8 cellular contexts compared by ENCODE assay signal in genomic region chr20:13546497-13547131, GRCh38.
DNase-seq lines count a peak whose midpoint lies in the region; TF ChIP-seq lines count a peak whose summit lies in the region.

No MANE protein-coding gene starts in this region.

- H3K4me1 ChIP-seq in ES-I3 (ENCODE audit: insufficient read depth, low read length): no peaks in the 10 kb centered on the region

- TF ChIP-seq CTCF in astrocyte of the cerebellum (IDR thresholded peaks at IDR 0.05; ENCODE audit: low read depth, low read length, missing control alignments): peak; percentile 80

- no peak overlapping the region for H3K4me3 ChIP-seq in astrocyte of the cerebellum (ENCODE audit: low read depth, low read length)

- no peak overlapping the region for H3K27ac Mint-ChIP-seq in T-helper 2 cell treated with Interferon-gamma antibody and Interleukin-4, amounts not matched to agents 5 μg/mL and 100 μg/mL, for 36 hours

- in situ Hi-C loops in astrocyte of the cerebellum (cut with HindIII; ENCODE audit: low sequenced_read_pairs): no loop called here

- DNase-seq in H4 (ENCODE audit: low spot score): peak; percentile 71
- peak; percentile 15 for DNase-seq in NCI-H1048 (lab: John Stamatoyannopoulos, UW)
- peak; percentile 60 for DNase-seq in T-helper 2 cell treated with Interferon-gamma antibody and Interleukin-4, amounts not matched to agents 5 μg/mL and 100 μg/mL, for 36 hours (ENCODE audit: low spot score)
- peak; percentile 62 for DNase-seq in astrocyte of the cerebellum (ENCODE audit: low read depth)
- peak; percentile 49 for DNase-seq in iPS DF 4.7 (ENCODE audit: extremely low read depth, low spot score)
- DNase-seq in stimulated activated CD4-positive, alpha-beta T cell treated with anti-CD3 and anti-CD28 coated beads, Interleukin-12 subunit alpha, Interleukin-12 subunit beta, amount 100 ng/mL, for 4 hours: peak; percentile 63
- no peak for DNase-seq in GF-D8 (lab: John Stamatoyannopoulos, UW)

- no peak overlapping the region for H3K4me3 Mint-ChIP-seq in T-helper 2 cell treated with Interferon-gamma antibody and Interleukin-4, amounts not matched to agents 5 μg/mL and 100 μg/mL, for 36 hours

- peak overlapping the region; percentile 7; the same call in 1 of the 2 replicates for H3K9ac ChIP-seq in ES-I3 (ENCODE audit: low read depth, low read length)

- H3K27me3 Mint-ChIP-seq in T-helper 2 cell treated with Interferon-gamma antibody and Interleukin-4, amounts not matched to agents 5 μg/mL and 100 μg/mL, for 36 hours (ENCODE audit: low read depth): no peaks in the 10 kb centered on the region

- no peaks in the 10 kb centered on the region for H3K36me3 Mint-ChIP-seq in T-helper 2 cell treated with Interferon-gamma antibody and Interleukin-4, amounts not matched to agents 5 μg/mL and 100 μg/mL, for 36 hours (ENCODE audit: low read depth)

- no peaks in the 10 kb centered on the region for H3K9me3 ChIP-seq in ES-I3 (ENCODE audit: control insufficient read depth, insufficient read depth, low read length)

- no peaks in the 10 kb centered on the region for H3K36me3 ChIP-seq in ES-I3 (ENCODE audit: insufficient read depth, low read length)

- H3K4me1 Mint-ChIP-seq in T-helper 2 cell treated with Interferon-gamma antibody and Interleukin-4, amounts not matched to agents 5 μg/mL and 100 μg/mL, for 36 hours (ENCODE audit: low read depth): peaks cover 3% of the 10 kb centered on the region

- H3K9me3 Mint-ChIP-seq in T-helper 2 cell treated with Interferon-gamma antibody and Interleukin-4, amounts not matched to agents 5 μg/mL and 100 μg/mL, for 36 hours: no peaks in the 10 kb centered on the region
